10 cellular contexts compared by ENCODE assay signal in genomic region chr13:29702912-29703351, GRCh38.
A peak's percentile ranks its signal among the peaks of the same experiment; 100 is the strongest.
DNase-seq lines count a peak whose midpoint lies in the region; ATAC-seq and TF ChIP-seq lines count a peak whose summit lies in the region.
"Had no signal": no experiment of that assay in that cellular context is flagged by ENCODE, and none has a peak within 500 bp of the region (broad histone marks: within the 10 kb centered on the region; RNA-seq: fewer than 3 reads in every experiment).

No MANE protein-coding gene starts in this region.

- TF ChIP-seq CTCF in transverse colon (IDR thresholded peaks at IDR 0.05), result no peak

- 62 to 67% methylated on average over 3 to 13 of the region's 13 CpGs for WGBS in transverse colon (ENCODE audit: low coverage in 1 of 2), 2 donors

- H3K27me3 ChIP-seq in transverse colon, result no peaks in the 10 kb centered on the region

- no peak for TF ChIP-seq EP300 in transverse colon (IDR thresholded peaks at IDR 0.05; ENCODE audit: low read depth)

- no peak overlapping the region for H3K4me3 ChIP-seq in transverse colon

- intact Hi-C loops in left ventricle myocardium superior (cut with micrococcal nuclease) (no loop called here), transverse colon (cut with DNase I; ENCODE audit: low total_unique reads) (no loop called here)

- no peak overlapping the region for H3K27ac ChIP-seq in transverse colon

- H3K36me3 ChIP-seq in transverse colon, result no peaks in the 10 kb centered on the region

- H3K9me3 ChIP-seq in transverse colon, result no peaks in the 10 kb centered on the region

- in situ Hi-C loops in transverse colon (cut with MboI; ENCODE audit: low pct_ligation_motif_present in 1 of 4, low pct_unique_long_range_greater_than_20kb in 1 of 4, low sequenced_read_pairs in 3 of 4), result loop anchor here (10.0 to 25.0 kb wide), 2 partner anchors 191 to 198 kb away; no protein-coding TSS in a partner anchor

- DNase-seq in HS-27A (ENCODE audit: low read depth) (peak; percentile 53), amniotic stem cell (lab: John Stamatoyannopoulos, UW) (peak; percentile 82), left ventricle myocardium superior (peak; percentile 43), smooth muscle cell of the brain vasculature (ENCODE audit: low read depth, low spot score) (peak; percentile 78), transverse colon (no peak), DMS153 (lab: John Stamatoyannopoulos, UW) (no peak)
- no peak for DNase-seq in activated naive CD4-positive, alpha-beta T cell treated with Interleukin-2 at 50 U/mL for 16 hours
- DNase-seq: NCI-H1417 treated with DMSO at 0.1 percent for 48 hours; stimulated activated CD4-positive, alpha-beta T cell treated with anti-CD3 and anti-CD28 coated beads, Interleukin-4, amount 100 ng/mL, for 1 hour had no signal

- H3K4me1 ChIP-seq in transverse colon, result no peaks in the 10 kb centered on the region

- ATAC-seq in left ventricle myocardium superior (peak; percentile 77), GM18517 (IDR thresholded peaks at IDR 0.05; ENCODE audit: unreplicated experiment) (no peak)

- no peak for TF ChIP-seq POLR2A in transverse colon (IDR thresholded peaks at IDR 0.05)

Comparison
In these comparisons a context has a peak if more than half of its experiments do, and no peak if none do; other contexts are left out.
1. DNase-seq: peak in HS-27A (single experiment), amniotic stem cell (single experiment), left ventricle myocardium superior (single experiment) and smooth muscle cell of the brain vasculature (single experiment); none in activated naive CD4-positive, alpha-beta T cell treated with Interleukin-2 at 50 U/mL for 16 hours (single experiment), transverse colon (single experiment) and DMS153 (single experiment).